ENCODE assay signal across 7 cellular contexts in genomic region chr6:31652925-31653724, GRCh38. TPM values are rescaled to one million over a fixed set of nuclear protein-coding genes. Genes with fewer than 3 reads are reported as not detected.
DNase-seq lines count a peak whose midpoint lies in the region; ATAC-seq and TF ChIP-seq lines count a peak whose summit lies in the region.

No MANE protein-coding gene starts in this region.

- H3K4me1 ChIP-seq in SJSA1 (replicated peaks): peaks cover 12% of the 10 kb centered on the region

- in situ Hi-C loops in G401 (cut with HindIII; ENCODE audit: low sequenced_read_pairs): no loop called here

- H3K27me3 ChIP-seq in SJSA1 (replicated peaks): no peaks in the 10 kb centered on the region

- H3K36me3 ChIP-seq in SJSA1: peaks cover 40% of the 10 kb centered on the region

- intact Hi-C loops in MCF 10A (cut with micrococcal nuclease): loop anchor here (1.0 to 2.0 kb wide), 2 partner anchors 7 to 106 kb away; partner anchors contain the start of genes ATP6V1G2, C6orf47 and NFKBIL1

- DNase-seq in G401 (ENCODE audit: low spot score) (peak; percentile 94), SJSA1 (ENCODE audit: low read depth in 1 of 2, low spot score in 2 of 2) (peak; percentile 92 to 99), MCF 10A (ENCODE audit: unreplicated experiment) (no peak), islet precursor cell (peak; percentile 95)
- peak in 2 of 3 donors; percentile 76 to 79 for DNase-seq in stimulated activated CD4-positive, alpha-beta T cell treated with anti-CD3 and anti-CD28 coated beads, Interleukin-12 subunit alpha, Interleukin-12 subunit beta, amount 100 ng/mL, for 48 hours (ENCODE audit: low read depth in 2 of 3, low spot score in 1 of 3)

- no peaks in the 10 kb centered on the region for H3K27me3 Mint-ChIP-seq in MCF 10A (ENCODE audit: insufficient read depth, unreplicated experiment)

- H3K27ac ChIP-seq in SJSA1: peak overlapping the region; percentile 82

- H3K9me3 ChIP-seq in SJSA1 (replicated peaks): no peaks in the 10 kb centered on the region

- POLR2A ChIA-PET in MCF 10A (lab: Yijun Ruan, JAX): interaction anchor here (0.5 to 7.1 kb wide), 49 partner anchors 10 to 1961 kb away, joined by 3 to 263 read pairs (median 5); partner anchors contain the start of genes ABHD16A, ATF6B, ATP6V1G2 and BRD2

- H3K4me3 ChIP-seq in SJSA1: peak overlapping the region; percentile 57

- H3K36me3 Mint-ChIP-seq in MCF 10A (ENCODE audit: insufficient read depth, unreplicated experiment): peaks cover 55% of the 10 kb centered on the region

- peak overlapping the region; percentile 100 for H3K4me3 Mint-ChIP-seq in MCF 10A (ENCODE audit: unreplicated experiment)

- peaks cover 36% of the 10 kb centered on the region for H3K4me1 Mint-ChIP-seq in MCF 10A (ENCODE audit: insufficient read depth, unreplicated experiment)

- no peak for TF ChIP-seq CTCF in MCF 10A (IDR thresholded peaks at IDR 0.05; ENCODE audit: unreplicated experiment)

- ATAC-seq in GM19467 (IDR thresholded peaks at IDR 0.05; ENCODE audit: unreplicated experiment): peak; percentile 49
- ATAC-seq in HG03571 (IDR thresholded peaks at IDR 0.05; ENCODE audit: unreplicated experiment): peak; percentile 48

- peak overlapping the region; percentile 98 for H3K27ac Mint-ChIP-seq in MCF 10A (ENCODE audit: low read depth, unreplicated experiment)

- TSS peak; percentile 89 for BruUV-seq in MCF 10A (replicated peaks; lab: Mats Ljungman, UMichigan)

- CTCF ChIA-PET in MCF 10A (lab: Yijun Ruan, JAX): interaction anchor here (0.7 to 1.6 kb wide), 7 partner anchors 11 to 317 kb away, joined by 3 to 9 read pairs (median 4); partner anchors contain the start of gene ATP6V1G2

- no peaks in the 10 kb centered on the region for H3K9me3 Mint-ChIP-seq in MCF 10A (ENCODE audit: unreplicated experiment)

RNA-seq across cellular contexts. Expression of gene BAG6, which starts 0.7 kb away (rescaled TPM):
- 257 and 311 TPM in 2 replicates for total RNA-seq in G401 (2014; rRNA removed; shearing (Covaris generic))
- 187 and 208 TPM in 2 replicates for total RNA-seq in SJSA1 (2014; rRNA removed; shearing (Covaris generic))
- 290 and 291 TPM in 2 replicates for total RNA-seq in MCF 10A (2022)

RNA-seq across cellular contexts. Expression of gene APOM, which starts 2.6 kb away (rescaled TPM):
- total RNA-seq in G401 (2014; rRNA removed; shearing (Covaris generic)): 2.3 and 3.6 TPM in 2 replicates
- 0.75 and 1.1 TPM in 2 replicates for total RNA-seq in SJSA1 (2014; rRNA removed; shearing (Covaris generic))
- total RNA-seq in MCF 10A (2022): 5.0 and 5.2 TPM in 2 replicates

RNA-seq across cellular contexts. Expression of gene C6orf47, which starts 7.5 kb away (rescaled TPM):
- 12.4 and 16.2 TPM in 2 replicates for total RNA-seq in G401 (2014; rRNA removed; shearing (Covaris generic))
- 21.1 and 23.7 TPM in 2 replicates for total RNA-seq in SJSA1 (2014; rRNA removed; shearing (Covaris generic))
- 15.5 and 16.6 TPM in 2 replicates for total RNA-seq in MCF 10A (2022)

RNA-seq across cellular contexts. Expression of gene GPANK1, which starts 11.7 kb away (rescaled TPM):
- 24.9 and 31.6 TPM in 2 replicates for total RNA-seq in G401 (2014; rRNA removed; shearing (Covaris generic))
- 8.0 and 13.5 TPM in 2 replicates for total RNA-seq in SJSA1 (2014; rRNA removed; shearing (Covaris generic))
- 13.0 and 13.6 TPM in 2 replicates for total RNA-seq in MCF 10A (2022)

RNA-seq across cellular contexts. Expression of gene CSNK2B, which starts 12.8 kb away (rescaled TPM):
- 105 and 107 TPM in 2 replicates for total RNA-seq in G401 (2014; rRNA removed; shearing (Covaris generic))
- total RNA-seq in SJSA1 (2014; rRNA removed; shearing (Covaris generic)): 270 and 293 TPM in 2 replicates
- 197 and 209 TPM in 2 replicates for total RNA-seq in MCF 10A (2022)
